ENCODE assay signal across 19 cellular contexts in the genomic region with DNA sequence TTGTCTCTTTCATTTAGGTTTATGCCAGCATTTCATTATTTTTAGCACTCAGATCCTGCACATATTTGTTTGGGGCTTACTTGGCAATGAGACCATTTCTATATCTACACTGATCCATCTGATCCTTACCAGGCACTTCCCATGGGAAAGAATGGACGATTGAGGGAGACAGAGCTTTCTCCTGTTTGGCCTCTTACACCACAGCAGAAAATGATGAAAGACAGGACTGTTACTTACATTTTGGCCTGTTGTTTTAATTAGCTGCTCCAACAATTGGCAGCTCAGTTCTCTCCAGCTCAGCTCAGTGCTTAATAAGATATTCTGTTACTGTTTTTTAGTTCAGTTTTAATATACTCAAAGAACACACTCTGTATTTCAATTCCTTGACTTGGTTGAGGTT.
DNase-seq lines count a peak whose midpoint lies in the region; ATAC-seq and TF ChIP-seq lines count a peak whose summit lies in the region.
"Had no signal": no experiment of that assay in that cellular context is flagged by ENCODE, and none has a peak within 500 bp of the region (broad histone marks: within the 10 kb centered on the region; RNA-seq: fewer than 3 reads in every experiment).

No MANE protein-coding gene starts in this region.

- H3K27me3 ChIP-seq in osteoblast (ENCODE audit: insufficient read depth, low read length) = no peaks in the 10 kb centered on the region
- H3K27me3 ChIP-seq: BLaER1 had no signal

- H2AFZ ChIP-seq in osteoblast (ENCODE audit: low read length) = peak overlapping the region; percentile 5

- no peaks in the 10 kb centered on the region for H3K79me2 ChIP-seq in osteoblast (ENCODE audit: insufficient read depth, low read length)

- ATAC-seq in SK-N-SH treated with all-trans-retinoic acid at 6 μM for 48 hours (peak; percentile 64; the same call in 2 of the 3 replicates), HG03469 (IDR thresholded peaks at IDR 0.05; ENCODE audit: unreplicated experiment) (no peak)

- no peaks in the 10 kb centered on the region for H4K20me1 ChIP-seq in osteoblast (ENCODE audit: insufficient read depth, low read length)
- H4K20me1 ChIP-seq: BLaER1 had no signal

- 33 to 56% methylated on average over 1 of the region's 1 CpG for WGBS in lower leg skin, 2 donors

- no peaks in the 10 kb centered on the region for H3K9me3 ChIP-seq in osteoblast (ENCODE audit: low read depth, low read length)
- H3K9me3 ChIP-seq: BLaER1 had no signal

- H3K4me2 ChIP-seq in osteoblast (ENCODE audit: insufficient read depth, low read length) = no peak overlapping the region
- H3K4me2 ChIP-seq: BLaER1, KMS-11 had no signal

- no peak overlapping the region for H3K27ac ChIP-seq in osteoblast (ENCODE audit: low read depth, low read length)
- H3K27ac ChIP-seq: BLaER1, HL-60, KMS-11 had no signal

- peaks cover 13% of the 10 kb centered on the region for H3K4me1 ChIP-seq in osteoblast (ENCODE audit: insufficient read depth, low read length)

- DNase-seq in COLO829 (ENCODE audit: low spot score) (peak; percentile 53), foreskin melanocyte (peak; percentile 96), osteoblast (ENCODE audit: insufficient read length, low spot score, missing footprints) (no peak), lower leg skin (ENCODE audit: low spot score in 2 of 2) (no peak)
- no peak for DNase-seq in activated T-cell treated with anti-CD3 and anti-CD28 coated beads, Interleukin-2, amount 50 U/mL, for 1 hour
- DNase-seq: CD4-positive, CD25-positive, alpha-beta regulatory T cell; MM.1S; NCI-H1048; NCI-H1417; NCI-H1694 treated with DMSO at 0.1 percent for 48 hours; NCI-H2081; NCI-H2227 treated with DMSO at 0.1 percent for 48 hours; NCI-H526 treated with DMSO at 0.1 percent for 48 hours; SHP77 treated with DMSO at 0.1 percent for 48 hours had no signal

- H3K36me3 ChIP-seq in osteoblast (ENCODE audit: insufficient read depth, low read length) = no peaks in the 10 kb centered on the region
- H3K36me3 ChIP-seq: BLaER1 had no signal

- no peak for TF ChIP-seq POLR2A in lower leg skin (IDR thresholded peaks at IDR 0.05)

- intact Hi-C loops in lower leg skin (cut with DNase I; ENCODE audit: low total_unique reads) = no loop called here

- H3K4me3 ChIP-seq in osteoblast (ENCODE audit: insufficient read depth, low read length) = no peak overlapping the region
- no peak overlapping the region for H3K4me3 ChIP-seq in lower leg skin (ENCODE audit: low read depth, poor library complexity, severe bottlenecking)
- H3K4me3 ChIP-seq: BLaER1 had no signal

- no peak for TF ChIP-seq CTCF in osteoblast (IDR thresholded peaks at IDR 0.05; ENCODE audit: extremely low read depth, low read depth, low read length)
- TF ChIP-seq CTCF in lower leg skin (IDR thresholded peaks at IDR 0.05) = no peak

TF ChIP-seq in SK-N-SH treated with all-trans-retinoic acid at 6 μM for 48 hours, 23 proteins besides CTCF, POLR2A, EP300 and RAD21:
- no peak for TF ChIP-seq OSR1 (CRISPR knock-in tag; IDR thresholded peaks at IDR 0.05)
- TF ChIP-seq PPARA (CRISPR knock-in tag; IDR thresholded peaks at IDR 0.05; ENCODE audit: borderline replicate concordance) = no peak
- TF ChIP-seq, protein P1, sequence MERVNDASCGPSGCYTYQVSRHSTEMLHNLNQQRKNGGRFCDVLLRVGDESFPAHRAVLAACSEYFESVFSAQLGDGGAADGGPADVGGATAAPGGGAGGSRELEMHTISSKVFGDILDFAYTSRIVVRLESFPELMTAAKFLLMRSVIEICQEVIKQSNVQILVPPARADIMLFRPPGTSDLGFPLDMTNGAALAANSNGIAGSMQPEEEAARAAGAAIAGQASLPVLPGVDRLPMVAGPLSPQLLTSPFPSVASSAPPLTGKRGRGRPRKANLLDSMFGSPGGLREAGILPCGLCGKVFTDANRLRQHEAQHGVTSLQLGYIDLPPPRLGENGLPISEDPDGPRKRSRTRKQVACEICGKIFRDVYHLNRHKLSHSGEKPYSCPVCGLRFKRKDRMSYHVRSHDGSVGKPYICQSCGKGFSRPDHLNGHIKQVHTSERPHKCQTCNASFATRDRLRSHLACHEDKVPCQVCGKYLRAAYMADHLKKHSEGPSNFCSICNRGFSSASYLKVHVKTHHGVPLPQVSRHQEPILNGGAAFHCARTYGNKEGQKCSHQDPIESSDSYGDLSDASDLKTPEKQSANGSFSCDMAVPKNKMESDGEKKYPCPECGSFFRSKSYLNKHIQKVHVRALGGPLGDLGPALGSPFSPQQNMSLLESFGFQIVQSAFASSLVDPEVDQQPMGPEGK (CRISPR knock-in tag; IDR thresholded peaks at IDR 0.05; ENCODE audit: borderline replicate concordance) = no peak
- no peak for TF ChIP-seq ZNF565 (CRISPR knock-in tag; conservative IDR thresholded peaks at IDR 0.05; ENCODE audit: low read depth)
- no peak for TF ChIP-seq ESRRG (CRISPR knock-in tag; IDR thresholded peaks at IDR 0.05)
- no peak for TF ChIP-seq ZNF70 (CRISPR knock-in tag; IDR thresholded peaks at IDR 0.05)
- no peak for TF ChIP-seq CSRNP3 (CRISPR knock-in tag; IDR thresholded peaks at IDR 0.05)
- TF ChIP-seq, protein P2, sequence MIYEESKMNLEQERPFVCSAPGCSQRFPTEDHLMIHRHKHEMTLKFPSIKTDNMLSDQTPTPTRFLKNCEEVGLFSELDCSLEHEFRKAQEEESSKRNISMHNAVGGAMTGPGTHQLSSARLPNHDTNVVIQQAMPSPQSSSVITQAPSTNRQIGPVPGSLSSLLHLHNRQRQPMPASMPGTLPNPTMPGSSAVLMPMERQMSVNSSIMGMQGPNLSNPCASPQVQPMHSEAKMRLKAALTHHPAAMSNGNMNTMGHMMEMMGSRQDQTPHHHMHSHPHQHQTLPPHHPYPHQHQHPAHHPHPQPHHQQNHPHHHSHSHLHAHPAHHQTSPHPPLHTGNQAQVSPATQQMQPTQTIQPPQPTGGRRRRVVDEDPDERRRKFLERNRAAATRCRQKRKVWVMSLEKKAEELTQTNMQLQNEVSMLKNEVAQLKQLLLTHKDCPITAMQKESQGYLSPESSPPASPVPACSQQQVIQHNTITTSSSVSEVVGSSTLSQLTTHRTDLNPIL (CRISPR knock-in tag; IDR thresholded peaks at IDR 0.05; ENCODE audit: low read depth) = no peak
- no peak for TF ChIP-seq BACH2 (CRISPR knock-in tag; IDR thresholded peaks at IDR 0.05; ENCODE audit: borderline replicate concordance)
- TF ChIP-seq ISL1 (CRISPR knock-in tag; IDR thresholded peaks at IDR 0.05) = no peak
- no peak for TF ChIP-seq ZC3H10 (CRISPR knock-in tag; IDR thresholded peaks at IDR 0.05)
- no peak for TF ChIP-seq ARNTL (CRISPR knock-in tag; IDR thresholded peaks at IDR 0.05; ENCODE audit: borderline replicate concordance, low read depth)
- no peak for TF ChIP-seq RARB (CRISPR knock-in tag; IDR thresholded peaks at IDR 0.05)
- no peak for TF ChIP-seq POU6F1 (CRISPR knock-in tag; IDR thresholded peaks at IDR 0.05; ENCODE audit: borderline replicate concordance, low read depth)
- TF ChIP-seq SNAI2 (CRISPR knock-in tag; IDR thresholded peaks at IDR 0.05) = no peak

Comparison
In these comparisons a context has a peak if more than half of its experiments do, and no peak if none do; other contexts are left out.
1. DNase-seq: peak in COLO829 (single experiment) and foreskin melanocyte (single experiment); none in osteoblast (single experiment), activated T-cell treated with anti-CD3 and anti-CD28 coated beads, Interleukin-2, amount 50 U/mL, for 1 hour (single experiment) and lower leg skin (0 of 2).